ENCODE assay signal across 30 cellular contexts in genomic region chr21:17479606-17480005, GRCh38. TPM values are rescaled to one million over a fixed set of nuclear protein-coding genes. Genes with fewer than 3 reads are reported as not detected.
"Had no signal": no experiment of that assay in that cellular context is flagged by ENCODE, and none has a peak within 500 bp of the region (broad histone marks: within the 10 kb centered on the region; RNA-seq: fewer than 3 reads in every experiment).

No MANE protein-coding gene starts in this region.

- H3K9me3 Mint-ChIP-seq: naive thymus-derived CD8-positive, alpha-beta T cell; natural killer cell treated with Interleukin-12 subunit alpha and Interleukin-12 subunit beta and Interleukin-15 and Interleukin-18, amount 100 ng/mL, for 72 hours; nephron progenitor cell; neural crest cell; stimulated activated effector memory CD8-positive, alpha-beta T cell treated with anti-CD3 and anti-CD28 coated beads, Interleukin-12 subunit alpha, Interleukin-12 subunit beta, amount 100 ng/mL, for 72 hours; stimulated activated naive B cell treated with anti-CD40 and anti-IgM and Interleukin-4, amounts not matched to agents 10 μg/mL and 1 μg/mL and 100 μg/mL, for 72 hours; stimulated activated naive CD8-positive, alpha-beta T cell treated with anti-CD3 and anti-CD28 coated beads, Interleukin-15, Interleukin-2, amounts not matched to agents 100 ng/mL and 50 ng/mL, for 24 hours had no signal

- H3K4me1 Mint-ChIP-seq: naive thymus-derived CD8-positive, alpha-beta T cell; neural crest cell; stimulated activated effector memory CD8-positive, alpha-beta T cell treated with anti-CD3 and anti-CD28 coated beads, Interleukin-12 subunit alpha, Interleukin-12 subunit beta, amount 100 ng/mL, for 72 hours; stimulated activated naive B cell treated with anti-CD40 and anti-IgM and Interleukin-4, amounts not matched to agents 10 μg/mL and 1 μg/mL and 100 μg/mL, for 72 hours had no signal

- H2AFZ ChIP-seq: parathyroid adenoma had no signal

- H3K27ac ChIP-seq: neutrophil, ovary, parathyroid adenoma, psoas muscle, right lobe of liver, sigmoid colon, stomach, thoracic aorta, thyroid gland, tibial nerve, upper lobe of left lung, vagina had no signal

- H3K4me1 ChIP-seq: parathyroid adenoma, psoas muscle, sigmoid colon, thyroid gland, tibial nerve, upper lobe of left lung, vagina had no signal

- H3K9me3 ChIP-seq: neutrophil, ovary, psoas muscle, right lobe of liver, sigmoid colon, stomach, thoracic aorta, thyroid gland, tibial nerve, upper lobe of left lung, vagina had no signal

- H3K36me3 ChIP-seq: neutrophil, ovary, right lobe of liver, sigmoid colon, stomach, thoracic aorta, thyroid gland, tibial nerve, upper lobe of left lung, vagina had no signal

- H3K27me3 Mint-ChIP-seq: naive thymus-derived CD8-positive, alpha-beta T cell; natural killer cell treated with Interleukin-12 subunit alpha and Interleukin-12 subunit beta and Interleukin-15 and Interleukin-18, amount 100 ng/mL, for 72 hours; progenitor cell of endocrine pancreas; stimulated activated naive B cell treated with anti-CD40 and anti-IgM and Interleukin-4, amounts not matched to agents 10 μg/mL and 1 μg/mL and 100 μg/mL, for 72 hours; stimulated activated naive CD8-positive, alpha-beta T cell treated with anti-CD3 and anti-CD28 coated beads, Interleukin-15, Interleukin-2, amounts not matched to agents 100 ng/mL and 50 ng/mL, for 24 hours had no signal

- H3K4me3 ChIP-seq: ovary, psoas muscle, right lobe of liver, sigmoid colon, stomach, thoracic aorta, thyroid gland, tibial nerve, upper lobe of left lung, vagina had no signal

- H3K27ac Mint-ChIP-seq: naive thymus-derived CD8-positive, alpha-beta T cell; natural killer cell treated with Interleukin-12 subunit alpha and Interleukin-12 subunit beta and Interleukin-15 and Interleukin-18, amount 100 ng/mL, for 72 hours; nephron progenitor cell; progenitor cell of endocrine pancreas; stimulated activated effector memory CD8-positive, alpha-beta T cell treated with anti-CD3 and anti-CD28 coated beads, Interleukin-12 subunit alpha, Interleukin-12 subunit beta, amount 100 ng/mL, for 72 hours; stimulated activated naive B cell treated with anti-CD40 and anti-IgM and Interleukin-4, amounts not matched to agents 10 μg/mL and 1 μg/mL and 100 μg/mL, for 72 hours; stimulated activated naive CD8-positive, alpha-beta T cell treated with anti-CD3 and anti-CD28 coated beads, Interleukin-15, Interleukin-2, amounts not matched to agents 100 ng/mL and 50 ng/mL, for 24 hours had no signal

- H3K79me2 ChIP-seq: parathyroid adenoma had no signal

- H3K27me3 ChIP-seq: neutrophil, ovary, right lobe of liver, sigmoid colon, stomach, thyroid gland, tibial nerve, upper lobe of left lung, vagina had no signal

- H3K4me3 Mint-ChIP-seq: naive thymus-derived CD8-positive, alpha-beta T cell; natural killer cell treated with Interleukin-12 subunit alpha and Interleukin-12 subunit beta and Interleukin-15 and Interleukin-18, amount 100 ng/mL, for 72 hours; nephron progenitor cell; neural crest cell; stimulated activated effector memory CD8-positive, alpha-beta T cell treated with anti-CD3 and anti-CD28 coated beads, Interleukin-12 subunit alpha, Interleukin-12 subunit beta, amount 100 ng/mL, for 72 hours; stimulated activated naive B cell treated with anti-CD40 and anti-IgM and Interleukin-4, amounts not matched to agents 10 μg/mL and 1 μg/mL and 100 μg/mL, for 72 hours; stimulated activated naive CD8-positive, alpha-beta T cell treated with anti-CD3 and anti-CD28 coated beads, Interleukin-15, Interleukin-2, amounts not matched to agents 100 ng/mL and 50 ng/mL, for 24 hours had no signal

- H3K36me3 Mint-ChIP-seq: naive thymus-derived CD8-positive, alpha-beta T cell; natural killer cell treated with Interleukin-12 subunit alpha and Interleukin-12 subunit beta and Interleukin-15 and Interleukin-18, amount 100 ng/mL, for 72 hours; stimulated activated effector memory CD8-positive, alpha-beta T cell treated with anti-CD3 and anti-CD28 coated beads, Interleukin-12 subunit alpha, Interleukin-12 subunit beta, amount 100 ng/mL, for 72 hours; stimulated activated naive B cell treated with anti-CD40 and anti-IgM and Interleukin-4, amounts not matched to agents 10 μg/mL and 1 μg/mL and 100 μg/mL, for 72 hours had no signal

- DNase-seq: naive thymus-derived CD8-positive, alpha-beta T cell; nephron progenitor cell; nucleus accumbens; ovary; posterior cingulate gyrus; psoas muscle; right cardiac atrium; right lobe of liver; sigmoid colon; small intestine; stimulated activated CD4-positive, alpha-beta T cell treated with anti-CD3 and anti-CD28 coated beads, Interleukin-15, amount 100 ng/mL, for 24 hours; stimulated activated CD4-positive, alpha-beta T cell treated with anti-CD3 and anti-CD28 coated beads, Interleukin-2, amount 100 ng/mL, for 24 hours; stimulated activated CD4-positive, alpha-beta T cell treated with anti-CD3 and anti-CD28 coated beads, Interleukin-2, amount 100 ng/mL, for 48 hours; stimulated activated CD4-positive, alpha-beta T cell treated with anti-CD3 and anti-CD28 coated beads, Interleukin-4, amount 100 ng/mL, for 24 hours; stimulated activated naive B cell treated with anti-CD40 and anti-IgM and Interleukin-4, amounts not matched to agents 10 μg/mL and 1 μg/mL and 100 μg/mL, for 72 hours; stimulated activated naive CD4-positive, alpha-beta T cell treated with Interleukin-2 at 50 U/mL for 16 hours; stomach; thyroid gland; trophoblast cell; upper lobe of left lung had no signal

RNA-seq across cellular contexts. Expression of gene CXADR, which starts 33.2 kb away (rescaled TPM):
- total RNA-seq: natural killer cell treated with Interleukin-12 subunit alpha and Interleukin-12 subunit beta and Interleukin-15 and Interleukin-18, amount 100 ng/mL, for 72 hours had no signal
